Comparison of ENCODE assay signal across 12 cellular contexts in the genomic region with DNA sequence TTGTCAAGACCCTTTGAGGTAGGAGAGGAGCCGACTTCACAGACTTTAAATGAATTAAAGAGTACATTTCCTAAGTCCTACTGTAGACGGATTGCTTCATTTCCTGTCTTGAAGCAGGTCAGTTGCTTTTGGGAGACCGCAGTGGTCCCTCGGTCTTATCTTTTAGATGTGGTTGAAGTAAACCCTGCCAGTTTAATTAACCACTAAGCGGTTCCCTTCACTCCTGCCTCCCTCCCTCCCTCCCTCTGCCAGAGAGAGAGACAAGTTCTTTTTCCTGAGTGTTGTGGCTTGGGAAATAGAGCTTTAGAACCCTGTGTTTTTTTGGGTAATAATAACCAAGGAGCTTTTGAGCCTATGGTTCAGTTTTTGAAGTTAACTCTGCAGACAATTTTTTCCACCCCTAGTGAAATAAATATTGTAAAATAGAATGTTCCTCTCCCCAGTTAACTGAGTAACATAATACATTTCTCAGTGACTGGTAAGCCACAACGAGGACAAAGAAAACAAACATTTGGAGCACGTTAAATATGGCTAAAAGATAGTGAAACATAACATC.
DNase-seq lines count a peak whose midpoint lies in the region; ATAC-seq and TF ChIP-seq lines count a peak whose summit lies in the region.
"Had no signal": no experiment of that assay in that cellular context is flagged by ENCODE, and none has a peak within 500 bp of the region (broad histone marks: within the 10 kb centered on the region; RNA-seq: fewer than 3 reads in every experiment).

No MANE protein-coding gene starts in this region.

- H3K79me2 ChIP-seq in fibroblast of lung (ENCODE audit: control insufficient read depth, insufficient read depth, low read length), result no peaks in the 10 kb centered on the region

- no peaks in the 10 kb centered on the region for H3K36me3 Mint-ChIP-seq in activated CD8-positive, alpha-beta memory T cell treated with anti-CD3 and anti-CD28 coated beads, Interleukin-2, amount 10 ng/mL, durations not matched to agents 7 days and 5 days

- peaks cover 29% of the 10 kb centered on the region for H3K27me3 Mint-ChIP-seq in activated CD8-positive, alpha-beta memory T cell treated with anti-CD3 and anti-CD28 coated beads, Interleukin-2, amount 10 ng/mL, durations not matched to agents 7 days and 5 days

- 49 to 66% (median 56%) methylated on average over 7 of the region's 7 CpGs for WGBS in adrenal gland, 4 donors

- H4K20me1 ChIP-seq in fibroblast of lung (ENCODE audit: control insufficient read depth, extremely low read depth, insufficient read depth, low read length), result no peaks in the 10 kb centered on the region

- H3K4me2 ChIP-seq in fibroblast of lung (ENCODE audit: extremely low read depth, insufficient read depth, low read length) (no peak overlapping the region), skeletal muscle satellite cell (ENCODE audit: low read length) (peak overlapping the region; percentile 72)

- H3K4me1 ChIP-seq in fibroblast of lung (ENCODE audit: control insufficient read depth, extremely low read depth, insufficient read depth, low read length) (peaks cover 8% of the 10 kb centered on the region), skeletal muscle satellite cell (ENCODE audit: control insufficient read depth, insufficient read depth, low read length) (peaks cover 44% of the 10 kb centered on the region), HAP-1 (no peaks in the 10 kb centered on the region), mucosa of descending colon (ENCODE audit: low read depth) (no peaks in the 10 kb centered on the region), adrenal gland (replicated peaks in 1 of 2) (no peaks in the 10 kb centered on the region)
- H3K4me1 ChIP-seq: right lobe of liver had no signal

- no peak overlapping the region for H2AFZ ChIP-seq in fibroblast of lung (ENCODE audit: low read length)

- DNase-seq in activated CD8-positive, alpha-beta memory T cell treated with anti-CD3 and anti-CD28 coated beads, Interleukin-2, amount 10 ng/mL, durations not matched to agents 7 days and 5 days, result peak; percentile 46
- no peak for DNase-seq in activated CD8-positive, alpha-beta memory T cell treated with anti-CD3 and anti-CD28 coated beads, Interleukin-2, amount 50 U/mL, for 4 hours
- DNase-seq in SK-N-MC (ENCODE audit: low read depth, low spot score) (peak; percentile 16), fibroblast of lung (ENCODE audit: low read depth in 2 of 2) (peak; percentile 86 to 95), HAP-1 (ENCODE audit: low spot score in 2 of 2) (no peak), mucosa of descending colon (no peak), adrenal gland (no peak)
- DNase-seq: GDM1, right lobe of liver had no signal

- TF ChIP-seq CTCF in fibroblast of lung (conservative IDR thresholded peaks at IDR 0.05 in 1 of 2, IDR thresholded peaks at IDR 0.05 in 1 of 2; ENCODE audit: low read depth in 1 of 2, low read length in 2 of 2) (no peak), mucosa of descending colon (IDR thresholded peaks at IDR 0.05) (no peak), adrenal gland (IDR thresholded peaks at IDR 0.05) (no peak)

- H3K27ac Mint-ChIP-seq in activated CD8-positive, alpha-beta memory T cell treated with anti-CD3 and anti-CD28 coated beads, Interleukin-2, amount 10 ng/mL, durations not matched to agents 7 days and 5 days, result no peak overlapping the region

- peaks cover 4% of the 10 kb centered on the region for H3K9me3 Mint-ChIP-seq in activated CD8-positive, alpha-beta memory T cell treated with anti-CD3 and anti-CD28 coated beads, Interleukin-2, amount 10 ng/mL, durations not matched to agents 7 days and 5 days (ENCODE audit: low read depth)

- H3K27ac ChIP-seq in SK-N-MC, result no peak overlapping the region
- H3K27ac ChIP-seq in fibroblast of lung (ENCODE audit: insufficient read depth, low read length), result no peak overlapping the region
- H3K27ac ChIP-seq in adrenal gland, result no peak overlapping the region
- H3K27ac ChIP-seq: 22Rv1, right lobe of liver had no signal

- no peak overlapping the region for H3K4me3 Mint-ChIP-seq in activated CD8-positive, alpha-beta memory T cell treated with anti-CD3 and anti-CD28 coated beads, Interleukin-2, amount 10 ng/mL, durations not matched to agents 7 days and 5 days

- H3K4me3 ChIP-seq in SK-N-MC (no peak overlapping the region), fibroblast of lung (replicated peaks in 1 of 4; ENCODE audit: control extremely low read depth in 1 of 4, insufficient read depth in 1 of 4, low read depth in 3 of 4, low read length in 4 of 4) (no peak overlapping the region), skeletal muscle satellite cell (ENCODE audit: low read length) (peak overlapping the region; percentile 38), HAP-1 (no peak overlapping the region), mucosa of descending colon (no peak overlapping the region), adrenal gland (no peak overlapping the region)
- H3K4me3 ChIP-seq: right lobe of liver had no signal

- no peaks in the 10 kb centered on the region for H3K27me3 ChIP-seq in fibroblast of lung (ENCODE audit: control insufficient read depth, insufficient read depth, low read length)
- no peaks in the 10 kb centered on the region for H3K27me3 ChIP-seq in skeletal muscle satellite cell (ENCODE audit: control insufficient read depth, insufficient read depth, low read length)
- H3K27me3 ChIP-seq in HAP-1 (ENCODE audit: low read depth), result no peaks in the 10 kb centered on the region
- no peaks in the 10 kb centered on the region for H3K27me3 ChIP-seq in adrenal gland
- H3K27me3 ChIP-seq: right lobe of liver had no signal

- H3K36me3 ChIP-seq in SK-N-MC (ENCODE audit: insufficient read depth, low read length), result no peaks in the 10 kb centered on the region
- H3K36me3 ChIP-seq in fibroblast of lung (ENCODE audit: control insufficient read depth, insufficient read depth, low read length), result no peaks in the 10 kb centered on the region
- H3K36me3 ChIP-seq in skeletal muscle satellite cell (ENCODE audit: insufficient read depth, low read length), result peaks cover 20% of the 10 kb centered on the region
- no peaks in the 10 kb centered on the region for H3K36me3 ChIP-seq in HAP-1 (replicated peaks)
- H3K36me3 ChIP-seq in mucosa of descending colon (ENCODE audit: low read depth), result no peaks in the 10 kb centered on the region
- no peaks in the 10 kb centered on the region for H3K36me3 ChIP-seq in adrenal gland (replicated peaks in 1 of 2)
- H3K36me3 ChIP-seq: right lobe of liver had no signal

- no peaks in the 10 kb centered on the region for H3K9me3 ChIP-seq in SK-N-MC (ENCODE audit: low read depth, low read length)
- H3K9me3 ChIP-seq in fibroblast of lung (ENCODE audit: control insufficient read depth, insufficient read depth, low read depth, low read length), result no peaks in the 10 kb centered on the region
- no peaks in the 10 kb centered on the region for H3K9me3 ChIP-seq in skeletal muscle satellite cell (replicated peaks; ENCODE audit: low read length)
- peaks cover 10% of the 10 kb centered on the region; the same call in 1 of the 2 replicates for H3K9me3 ChIP-seq in HAP-1
- H3K9me3 ChIP-seq in mucosa of descending colon, result no peaks in the 10 kb centered on the region
- H3K9me3 ChIP-seq in adrenal gland (replicated peaks in 1 of 3), result no peaks in the 10 kb centered on the region
- H3K9me3 ChIP-seq: right lobe of liver had no signal

- in situ Hi-C loops in HAP-1 (cut with MboI; ENCODE audit: low sequenced_read_pairs), result no loop called here

- H3K4me1 Mint-ChIP-seq in activated CD8-positive, alpha-beta memory T cell treated with anti-CD3 and anti-CD28 coated beads, Interleukin-2, amount 10 ng/mL, durations not matched to agents 7 days and 5 days, result peaks cover 15% of the 10 kb centered on the region

- ATAC-seq in activated CD8-positive, alpha-beta memory T cell treated with anti-CD3 and anti-CD28 coated beads, Interleukin-2, amount 10 ng/mL, durations not matched to agents 7 days and 5 days, result no peak
- no peak for ATAC-seq in mucosa of descending colon
- ATAC-seq: right lobe of liver, SK-N-SH treated with all-trans-retinoic acid at 6 μM for 48 hours had no signal

- H3K9ac ChIP-seq in SK-N-MC (ENCODE audit: insufficient read length) (no peak overlapping the region), fibroblast of lung (ENCODE audit: insufficient read depth, low read length) (no peak overlapping the region), skeletal muscle satellite cell (ENCODE audit: low read depth, low read length) (peak overlapping the region; percentile 49)

- no peak for TF ChIP-seq POLR2A in adrenal gland (IDR thresholded peaks at IDR 0.05)

- intact Hi-C loops in mucosa of descending colon (cut with DNase I, micrococcal nuclease), result no loop called here
- intact Hi-C loops in adrenal gland (cut with DNase I), result no loop called here

- CTCF ChIA-PET in activated CD8-positive, alpha-beta memory T cell treated with anti-CD3 and anti-CD28 coated beads, Interleukin-2, amount 10 ng/mL, durations not matched to agents 7 days and 5 days (lab: Charles Lee), result no interaction called here

Comparison
In these comparisons a context has a peak if more than half of its experiments do, and no peak if none do; other contexts are left out.
1. DNase-seq: peak in activated CD8-positive, alpha-beta memory T cell treated with anti-CD3 and anti-CD28 coated beads, Interleukin-2, amount 10 ng/mL, durations not matched to agents 7 days and 5 days (single experiment), SK-N-MC (single experiment) and fibroblast of lung (2 of 2); none in activated CD8-positive, alpha-beta memory T cell treated with anti-CD3 and anti-CD28 coated beads, Interleukin-2, amount 50 U/mL, for 4 hours (single experiment), HAP-1 (0 of 2), mucosa of descending colon (0 of 3) and adrenal gland (0 of 7).